In the genomic region with DNA sequence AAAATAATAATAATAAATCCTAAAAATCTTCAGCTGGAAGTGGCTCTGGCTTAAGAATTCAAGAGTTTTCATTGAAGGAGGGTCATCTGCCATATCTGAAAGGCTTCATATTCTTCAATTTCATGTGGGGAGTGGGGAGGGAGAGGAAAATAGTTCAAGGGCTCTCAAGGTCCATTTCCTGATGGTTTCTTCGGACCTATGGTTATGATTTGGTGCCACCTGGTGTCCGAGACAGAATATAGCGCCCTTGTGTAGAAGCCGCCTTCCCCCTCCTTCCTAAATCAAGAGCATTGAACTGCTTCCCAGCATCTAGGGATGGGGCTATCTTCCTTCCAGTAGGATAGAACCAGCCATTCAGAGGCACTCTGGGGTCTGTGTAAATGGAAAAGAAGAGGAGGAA, we compare ENCODE assay signal across 1 cellular context.
TF ChIP-seq lines count a peak whose summit lies in the region.

No MANE protein-coding gene starts in this region.

TF ChIP-seq in HepG2, 621 proteins besides CTCF, POLR2A, EP300 and RAD21 (continued from another document):
- TF ChIP-seq, protein P1, sequence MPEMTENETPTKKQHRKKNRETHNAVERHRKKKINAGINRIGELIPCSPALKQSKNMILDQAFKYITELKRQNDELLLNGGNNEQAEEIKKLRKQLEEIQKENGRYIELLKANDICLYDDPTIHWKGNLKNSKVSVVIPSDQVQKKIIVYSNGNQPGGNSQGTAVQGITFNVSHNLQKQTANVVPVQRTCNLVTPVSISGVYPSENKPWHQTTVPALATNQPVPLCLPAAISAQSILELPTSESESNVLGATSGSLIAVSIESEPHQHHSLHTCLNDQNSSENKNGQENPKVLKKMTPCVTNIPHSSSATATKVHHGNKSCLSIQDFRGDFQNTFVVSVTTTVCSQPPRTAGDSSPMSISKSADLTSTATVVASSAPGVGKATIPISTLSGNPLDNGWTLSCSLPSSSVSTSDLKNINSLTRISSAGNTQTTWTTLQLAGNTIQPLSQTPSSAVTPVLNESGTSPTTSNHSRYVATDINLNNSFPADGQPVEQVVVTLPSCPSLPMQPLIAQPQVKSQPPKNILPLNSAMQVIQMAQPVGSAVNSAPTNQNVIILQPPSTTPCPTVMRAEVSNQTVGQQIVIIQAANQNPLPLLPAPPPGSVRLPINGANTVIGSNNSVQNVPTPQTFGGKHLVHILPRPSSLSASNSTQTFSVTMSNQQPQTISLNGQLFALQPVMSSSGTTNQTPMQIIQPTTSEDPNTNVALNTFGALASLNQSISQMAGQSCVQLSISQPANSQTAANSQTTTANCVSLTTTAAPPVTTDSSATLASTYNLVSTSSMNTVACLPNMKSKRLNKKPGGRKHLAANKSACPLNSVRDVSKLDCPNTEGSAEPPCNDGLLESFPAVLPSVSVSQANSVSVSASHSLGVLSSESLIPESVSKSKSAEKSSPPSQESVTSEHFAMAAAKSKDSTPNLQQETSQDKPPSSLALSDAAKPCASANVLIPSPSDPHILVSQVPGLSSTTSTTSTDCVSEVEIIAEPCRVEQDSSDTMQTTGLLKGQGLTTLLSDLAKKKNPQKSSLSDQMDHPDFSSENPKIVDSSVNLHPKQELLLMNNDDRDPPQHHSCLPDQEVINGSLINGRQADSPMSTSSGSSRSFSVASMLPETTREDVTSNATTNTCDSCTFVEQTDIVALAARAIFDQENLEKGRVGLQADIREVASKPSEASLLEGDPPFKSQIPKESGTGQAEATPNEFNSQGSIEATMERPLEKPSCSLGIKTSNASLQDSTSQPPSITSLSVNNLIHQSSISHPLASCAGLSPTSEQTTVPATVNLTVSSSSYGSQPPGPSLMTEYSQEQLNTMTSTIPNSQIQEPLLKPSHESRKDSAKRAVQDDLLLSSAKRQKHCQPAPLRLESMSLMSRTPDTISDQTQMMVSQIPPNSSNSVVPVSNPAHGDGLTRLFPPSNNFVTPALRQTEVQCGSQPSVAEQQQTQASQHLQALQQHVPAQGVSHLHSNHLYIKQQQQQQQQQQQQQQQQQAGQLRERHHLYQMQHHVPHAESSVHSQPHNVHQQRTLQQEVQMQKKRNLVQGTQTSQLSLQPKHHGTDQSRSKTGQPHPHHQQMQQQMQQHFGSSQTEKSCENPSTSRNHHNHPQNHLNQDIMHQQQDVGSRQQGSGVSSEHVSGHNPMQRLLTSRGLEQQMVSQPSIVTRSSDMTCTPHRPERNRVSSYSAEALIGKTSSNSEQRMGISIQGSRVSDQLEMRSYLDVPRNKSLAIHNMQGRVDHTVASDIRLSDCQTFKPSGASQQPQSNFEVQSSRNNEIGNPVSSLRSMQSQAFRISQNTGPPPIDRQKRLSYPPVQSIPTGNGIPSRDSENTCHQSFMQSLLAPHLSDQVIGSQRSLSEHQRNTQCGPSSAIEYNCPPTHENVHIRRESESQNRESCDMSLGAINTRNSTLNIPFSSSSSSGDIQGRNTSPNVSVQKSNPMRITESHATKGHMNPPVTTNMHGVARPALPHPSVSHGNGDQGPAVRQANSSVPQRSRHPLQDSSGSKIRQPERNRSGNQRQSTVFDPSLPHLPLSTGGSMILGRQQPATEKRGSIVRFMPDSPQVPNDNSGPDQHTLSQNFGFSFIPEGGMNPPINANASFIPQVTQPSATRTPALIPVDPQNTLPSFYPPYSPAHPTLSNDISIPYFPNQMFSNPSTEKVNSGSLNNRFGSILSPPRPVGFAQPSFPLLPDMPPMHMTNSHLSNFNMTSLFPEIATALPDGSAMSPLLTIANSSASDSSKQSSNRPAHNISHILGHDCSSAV (CRISPR knock-in tag; IDR thresholded peaks at IDR 0.05; ENCODE audit: borderline replicate concordance) = no peak
- TF ChIP-seq ELF1 (CRISPR knock-in tag; IDR thresholded peaks at IDR 0.05) (no peak), CBX1 (IDR thresholded peaks at IDR 0.05; ENCODE audit: low read depth) (no peak)
